9 cellular contexts compared by ENCODE assay signal in the genomic region with DNA sequence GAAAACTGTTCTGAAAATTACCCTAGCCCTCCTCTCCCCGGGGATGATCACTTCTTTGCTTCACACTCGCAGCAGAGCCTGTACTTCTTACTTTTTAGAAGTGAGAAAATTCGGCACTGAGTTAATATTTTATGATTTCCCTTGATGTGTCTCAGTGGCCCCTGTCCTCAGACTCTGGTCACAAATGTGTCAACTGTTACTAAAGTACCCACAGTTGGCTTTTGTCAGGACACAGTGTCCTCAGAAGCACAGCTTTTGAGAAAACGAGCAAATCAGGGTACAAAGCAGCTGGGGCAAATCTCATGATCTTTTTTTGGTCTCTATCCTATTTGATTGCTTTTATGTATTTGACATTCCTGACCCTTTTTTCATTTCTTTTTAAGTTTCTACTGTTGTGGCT.
"Had no signal": no experiment of that assay in that cellular context is flagged by ENCODE, and none has a peak within 500 bp of the region (broad histone marks: within the 10 kb centered on the region; RNA-seq: fewer than 3 reads in every experiment).

No MANE protein-coding gene starts in this region.

- FAIRE-seq: H1, H54, HepG2 had no signal

- H3K27ac Mint-ChIP-seq: GM23338, IgD-negative memory B cell had no signal

- DNase-seq: H9, HCEC 1CT, KBM-7 had no signal

- H3K27ac ChIP-seq: HL-60 had no signal

- H3K4me3 ChIP-seq: GM23338 had no signal

- H3K9me3 Mint-ChIP-seq: GM23338, H9, IgD-negative memory B cell had no signal

- H3K4me3 Mint-ChIP-seq: GM23338, H9, IgD-negative memory B cell had no signal

- ATAC-seq: GM23338, HepG2 had no signal

- H3K27me3 Mint-ChIP-seq: IgD-negative memory B cell had no signal
